In the genomic region with DNA sequence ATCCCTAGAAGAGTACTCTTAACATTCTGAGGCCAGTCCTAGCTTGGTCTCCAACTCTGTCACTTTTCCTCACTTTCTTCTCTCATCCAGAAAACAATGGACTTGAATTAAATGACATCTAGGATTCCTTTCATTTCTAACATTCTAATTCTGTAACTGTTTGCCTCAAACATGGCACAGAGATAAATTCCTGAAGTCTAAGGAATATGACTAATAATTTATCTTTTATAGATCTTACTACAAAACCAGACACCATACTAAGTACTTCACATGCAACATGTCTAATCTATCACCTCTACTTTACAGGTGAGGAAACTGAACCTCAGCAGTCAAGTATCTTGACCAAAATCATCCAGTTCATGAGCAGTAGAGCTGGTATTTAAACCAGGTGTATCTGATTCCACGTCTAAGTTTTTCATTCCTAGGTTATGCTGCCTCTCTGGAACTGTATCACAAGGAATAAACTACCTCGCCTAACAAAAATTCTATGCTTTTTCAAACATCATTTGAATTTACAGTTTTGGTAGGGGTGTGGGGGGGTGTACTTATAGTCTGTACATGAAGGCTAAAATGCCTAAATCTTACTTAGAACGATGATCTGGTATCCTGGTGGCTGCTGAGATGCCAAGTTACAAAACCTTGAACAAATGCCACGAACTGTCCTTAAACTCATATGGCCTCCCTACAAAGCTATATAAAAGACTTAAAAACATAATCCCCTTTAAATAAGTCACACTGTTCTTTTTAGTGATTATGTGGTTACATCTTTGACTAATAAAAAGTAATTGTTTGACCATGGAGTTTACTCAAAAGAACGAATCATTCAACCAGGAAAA, we compare ENCODE assay signal across 17 cellular contexts. TPM values are rescaled to one million over a fixed set of nuclear protein-coding genes. Genes with fewer than 3 reads are reported as not detected.
A peak's percentile ranks its signal among the peaks of the same experiment; 100 is the strongest.
DNase-seq lines count a peak whose midpoint lies in the region; ATAC-seq, FAIRE-seq and TF ChIP-seq lines count a peak whose summit lies in the region.
"Had no signal": no experiment of that assay in that cellular context is flagged by ENCODE, and none has a peak within 500 bp of the region (broad histone marks: within the 10 kb centered on the region; RNA-seq: fewer than 3 reads in every experiment).

No MANE protein-coding gene starts in this region.

- H4K20me1 ChIP-seq in K562 (replicated peaks; ENCODE audit: control insufficient read depth, insufficient read depth, low read length) = 0 out of 2 replicates have a peak, but pooled peaks cover 5% of the 10 kb centered on the region

- CTCF ChIA-PET in K562 (lab: Yijun Ruan, JAX; ENCODE audit: low intra/inter-chr PET ratio) = no interaction called here

- no peak for TF ChIP-seq RAD21 in K562 (CRISPR knock-in tag; conservative IDR thresholded peaks at IDR 0.05 in 1 of 2, IDR thresholded peaks at IDR 0.05 in 1 of 2)

- TF ChIP-seq EP300 in K562 (IDR thresholded peaks at IDR 0.05; ENCODE audit: low read length) = no peak

- POLR2A ChIA-PET in K562 (lab: Yijun Ruan, JAX) = interaction anchor here (1.2 kb wide), 1 partner anchor 11 kb away, joined by 3 read pairs; no protein-coding TSS in a partner anchor

- intact Hi-C loops in K562 (cut with micrococcal nuclease) = no loop called here

- H3K36me3 Mint-ChIP-seq in mesothelial cell of epicardium = peaks cover 6% of the 10 kb centered on the region
- H3K36me3 Mint-ChIP-seq in stimulated activated memory B cell treated with anti-CD40 and anti-IgM and Interleukin-4, amounts not matched to agents 10 μg/mL and 1 μg/mL and 100 μg/mL, for 72 hours = peaks cover 21% of the 10 kb centered on the region

- FAIRE-seq in K562 (lab: Jason Lieb, UNC) = no peak
- FAIRE-seq: GM19239, urothelium cell line had no signal

- in situ Hi-C loops in K562 (cut with MboI) = no loop called here

- TF ChIP-seq CTCF in LNCaP clone FGC (IDR thresholded peaks at IDR 0.05; ENCODE audit: control insufficient read depth, extremely low read depth, insufficient read depth) = no peak
- TF ChIP-seq CTCF in K562 (IDR thresholded peaks at IDR 0.05 in 2 of 3, conservative IDR thresholded peaks at IDR 0.05 in 1 of 3; ENCODE audit: insufficient read depth in 2 of 3, low read depth in 1 of 3, low read length in 3 of 3) = no peak
- no peak for TF ChIP-seq CTCF in mesothelial cell of epicardium (IDR thresholded peaks at IDR 0.05; ENCODE audit: unreplicated experiment)

- no peak overlapping the region for H3K9ac ChIP-seq in K562 (ENCODE audit: insufficient read depth in 1 of 2, low read depth in 2 of 2, low read length in 2 of 2)

- H3K4me3 Mint-ChIP-seq in mesothelial cell of epicardium = no peak overlapping the region
- no peak overlapping the region for H3K4me3 Mint-ChIP-seq in stimulated activated memory B cell treated with anti-CD40 and anti-IgM and Interleukin-4, amounts not matched to agents 10 μg/mL and 1 μg/mL and 100 μg/mL, for 72 hours
- H3K4me3 Mint-ChIP-seq: activated naive CD4-positive, alpha-beta T cell treated with anti-CD3 and anti-CD28 coated beads, Interleukin-2, amount 10 ng/mL, durations not matched to agents 7 days and 5 days had no signal

- BruUV-seq in K562 (replicated peaks; lab: Mats Ljungman, UMichigan) = no TSS peak

- DNase-seq in AG20443 (ENCODE audit: low spot score) (peak; percentile 50), LNCaP clone FGC (ENCODE audit: low read depth) (no peak), K562 (ENCODE audit: extremely low read depth in 1 of 4, low spot score in 3 of 4) (no peak), mesothelial cell of epicardium (ENCODE audit: low spot score in 2 of 2, unreplicated experiment in 2 of 2) (no peak), SIG-M5 (lab: John Stamatoyannopoulos, UW) (no peak)
- DNase-seq in stimulated activated CD4-positive, alpha-beta T cell treated with anti-CD3 and anti-CD28 coated beads, Interleukin-4, amount 100 ng/mL, for 24 hours = no peak
- DNase-seq: activated naive CD4-positive, alpha-beta T cell treated with anti-CD3 and anti-CD28 coated beads, Interleukin-2, amount 10 ng/mL, durations not matched to agents 7 days and 5 days; colonic mucosa; DMS79 treated with DMSO at 0.1 percent for 48 hours; SJCRH30 had no signal

- H3K36me3 ChIP-seq in K562 (ENCODE audit: control insufficient read depth, insufficient read depth, low read length) = peaks cover 39% of the 10 kb centered on the region; the same call in 2 of the 3 replicates
- H3K36me3 ChIP-seq: colonic mucosa had no signal

- H3K9me3 ChIP-seq in K562 (replicated peaks; ENCODE audit: control insufficient read depth, insufficient read depth, low read depth, low read length) = no peaks in the 10 kb centered on the region
- H3K9me3 ChIP-seq: colonic mucosa, SJCRH30 had no signal

- ATAC-seq in K562 (no peak), HG02981 (IDR thresholded peaks at IDR 0.05; ENCODE audit: unreplicated experiment) (no peak)
- ATAC-seq in stimulated activated memory B cell treated with anti-CD40 and anti-IgM and Interleukin-4, amounts not matched to agents 10 μg/mL and 1 μg/mL and 100 μg/mL, for 72 hours = no peak

- WGBS in K562 (ENCODE audit: insufficient coverage, low coverage, missing lambda C conversion rate) = 85% methylated on average over 5 of the region's 5 CpGs

- H3K9me1 ChIP-seq in K562 (ENCODE audit: control insufficient read depth, insufficient read depth, low read length) = no peaks in the 10 kb centered on the region

- no peak overlapping the region for H3K4me2 ChIP-seq in K562 (ENCODE audit: insufficient read depth, low read length)

- 0 out of 5 replicates have a peak, but pooled peaks cover 0 to 4% of the 10 kb centered on the region in 2 experiments for H3K4me1 ChIP-seq in K562 (replicated peaks in 1 of 2; ENCODE audit: control insufficient read depth in 2 of 2, insufficient read depth in 2 of 2, low read length in 2 of 2)
- H3K4me1 ChIP-seq: colonic mucosa, SJCRH30 had no signal

- no peaks in the 10 kb centered on the region for H3K27me3 ChIP-seq in K562 (ENCODE audit: control insufficient read depth in 2 of 2, insufficient read depth in 2 of 2, low read length in 2 of 2)
- H3K27me3 ChIP-seq: colonic mucosa, SJCRH30 had no signal

- peaks cover 90% of the 10 kb centered on the region for H3K79me2 ChIP-seq in K562 (ENCODE audit: control insufficient read depth, insufficient read depth, low read length)

- H3K4me3 ChIP-seq in LNCaP clone FGC (ENCODE audit: low read depth, low read length) (peak overlapping the region; percentile 4; the same call in 1 of the 2 replicates), K562 (no peak overlapping the region)
- H3K4me3 ChIP-seq: colonic mucosa, SJCRH30 had no signal

- H3K4me1 Mint-ChIP-seq in mesothelial cell of epicardium = peaks cover 13% of the 10 kb centered on the region
- peaks cover 11% of the 10 kb centered on the region for H3K4me1 Mint-ChIP-seq in stimulated activated memory B cell treated with anti-CD40 and anti-IgM and Interleukin-4, amounts not matched to agents 10 μg/mL and 1 μg/mL and 100 μg/mL, for 72 hours
- H3K4me1 Mint-ChIP-seq: activated naive CD4-positive, alpha-beta T cell treated with anti-CD3 and anti-CD28 coated beads, Interleukin-2, amount 10 ng/mL, durations not matched to agents 7 days and 5 days had no signal

- peak overlapping the region; percentile 76 for H3K27ac Mint-ChIP-seq in mesothelial cell of epicardium
- no peak overlapping the region for H3K27ac Mint-ChIP-seq in stimulated activated memory B cell treated with anti-CD40 and anti-IgM and Interleukin-4, amounts not matched to agents 10 μg/mL and 1 μg/mL and 100 μg/mL, for 72 hours
- H3K27ac Mint-ChIP-seq: activated naive CD4-positive, alpha-beta T cell treated with anti-CD3 and anti-CD28 coated beads, Interleukin-2, amount 10 ng/mL, durations not matched to agents 7 days and 5 days; progenitor cell of endocrine pancreas had no signal

- no peak for TF ChIP-seq POLR2A in K562 (conservative IDR thresholded peaks at IDR 0.05)

- H3K9me3 Mint-ChIP-seq in mesothelial cell of epicardium = no peaks in the 10 kb centered on the region
- no peaks in the 10 kb centered on the region for H3K9me3 Mint-ChIP-seq in stimulated activated memory B cell treated with anti-CD40 and anti-IgM and Interleukin-4, amounts not matched to agents 10 μg/mL and 1 μg/mL and 100 μg/mL, for 72 hours

- no peaks in the 10 kb centered on the region for H3K27me3 Mint-ChIP-seq in mesothelial cell of epicardium (ENCODE audit: low read depth)
- no peaks in the 10 kb centered on the region for H3K27me3 Mint-ChIP-seq in stimulated activated memory B cell treated with anti-CD40 and anti-IgM and Interleukin-4, amounts not matched to agents 10 μg/mL and 1 μg/mL and 100 μg/mL, for 72 hours
- H3K27me3 Mint-ChIP-seq: activated naive CD4-positive, alpha-beta T cell treated with anti-CD3 and anti-CD28 coated beads, Interleukin-2, amount 10 ng/mL, durations not matched to agents 7 days and 5 days; progenitor cell of endocrine pancreas had no signal

- H3K27ac ChIP-seq in K562 (ENCODE audit: extremely low read depth, low read depth, low read length) = peak overlapping the region; percentile 19; the same call in 1 of the 3 replicates
- H3K27ac ChIP-seq: C4-2B, colonic mucosa, HL-60, SJCRH30 had no signal

- H2AFZ ChIP-seq in K562 (ENCODE audit: low read depth, low read length) = no peak overlapping the region

TF ChIP-seq in K562, 482 proteins besides CTCF, POLR2A, EP300 and RAD21 (continues in another document):
- TF ChIP-seq THRAP3 (IDR thresholded peaks at IDR 0.05; ENCODE audit: borderline replicate concordance) (no peak), FOXK2 (conservative IDR thresholded peaks at IDR 0.05 in 1 of 2, IDR thresholded peaks at IDR 0.05 in 1 of 2; ENCODE audit: low read depth in 2 of 2) (no peak), PTRF (tag; IDR thresholded peaks at IDR 0.05) (no peak), NFIX (CRISPR knock-in tag; IDR thresholded peaks at IDR 0.05; ENCODE audit: low read depth) (no peak), ZEB2 (IDR thresholded peaks at IDR 0.05) (no peak)

RNA-seq across cellular contexts. Expression of a gene that starts 41.6 kb away (rescaled TPM):
- total RNA-seq in K562 (2011; cell fraction: chromatin; rRNA removed; ENCODE audit: low replicate concordance) = 189 and 381 TPM in 2 replicates
- 126 and 146 TPM in 2 replicates for total RNA-seq in K562 (2011; cell fraction: nucleolus; rRNA removed)
- 208 and 329 TPM in 2 replicates for total RNA-seq in K562 (2011; cell fraction: nucleoplasm; rRNA removed)
- total RNA-seq in K562 (2014; rRNA removed) = 16.8 and 20.6 TPM in 2 replicates
- 40.5 and 45.5 TPM in 2 replicates for total RNA-seq in K562 (2014; rRNA removed; fragmentation: Illumina TruSeq; extraction: Trizol)
- 29.6 and 32.1 TPM in 2 replicates for total RNA-seq in K562 (2015; rRNA removed; fragmentation: Illumina TruSeq; extraction: Trizol)
- total RNA-seq in K562 (2021) = 66.3 and 67.8 TPM in 2 replicates
- polyA plus RNA-seq in K562 (2011; rRNA removed) = 25.2 and 42.0 TPM in 2 replicates
- polyA plus RNA-seq in K562 (2011; cell fraction: cytosol; rRNA removed) = 43.2 and 49.1 TPM in 2 replicates
- 165 and 220 TPM in 2 replicates for polyA plus RNA-seq in K562 (2011; cell fraction: nucleus; rRNA removed)
- 41.1 and 48.9 TPM in 2 replicates for polyA plus RNA-seq in K562 (2012)
- polyA plus RNA-seq in K562 (2014; fragmentation: Illumina TruSeq; extraction: Trizol) = 48.7 and 65.7 TPM in 2 replicates
- 10 to 100 TPM; 20.1 to 21.7 TPM for polyA plus RNA-seq in K562 (2014; fragmentation: Nextera tagmentation; extraction: Ambion mirVana)
- 28.7 and 29.3 TPM in 2 replicates for polyA plus RNA-seq in K562 (2014; rRNA removed)
- polyA minus RNA-seq in K562 (2011; rRNA and poly(A)+ RNA removed) = 74.8 and 77.5 TPM in 2 replicates
- 47.8 and 71.2 TPM in 2 replicates for polyA minus RNA-seq in K562 (2011; cell fraction: cytosol; rRNA and poly(A)+ RNA removed)
- polyA minus RNA-seq in K562 (2011; cell fraction: nucleus; rRNA and poly(A)+ RNA removed) = 55.2 and 75.5 TPM in 2 replicates
- 149 to 152 TPM (median 150 TPM) in 3 replicates for total RNA-seq in mesothelial cell of epicardium
